In the genomic region with DNA sequence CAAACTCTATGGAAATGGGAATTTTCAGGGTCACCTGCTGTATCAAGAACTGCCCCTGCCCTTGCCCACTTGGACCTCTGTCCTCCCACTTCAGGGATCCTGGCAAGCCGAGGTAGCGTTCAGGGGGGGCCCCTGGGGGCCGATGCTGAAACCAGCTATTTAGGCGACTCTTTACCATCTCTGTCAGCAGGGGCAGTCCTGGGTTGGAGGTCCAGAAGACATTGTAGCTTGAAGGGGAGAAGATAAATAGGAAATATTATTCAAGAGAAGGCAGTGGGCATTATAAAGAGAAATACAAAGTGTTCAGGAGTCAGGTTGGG, we compare ENCODE assay signal across 18 cellular contexts. TPM values are rescaled to one million over a fixed set of nuclear protein-coding genes. Genes with fewer than 3 reads are reported as not detected.
DNase-seq lines count a peak whose midpoint lies in the region; ATAC-seq, FAIRE-seq and TF ChIP-seq lines count a peak whose summit lies in the region.
"Had no signal": no experiment of that assay in that cellular context is flagged by ENCODE, and none has a peak within 500 bp of the region (broad histone marks: within the 10 kb centered on the region; RNA-seq: fewer than 3 reads in every experiment).

No MANE protein-coding gene starts in this region.

- peaks cover 36% of the 10 kb centered on the region for H3K79me2 ChIP-seq in HepG2 (ENCODE audit: insufficient read depth, low read length)

- TF ChIP-seq CTCF in HepG2 (CRISPR knock-in tag; IDR thresholded peaks at IDR 0.05) (no peak), right lobe of liver (IDR thresholded peaks at IDR 0.05) (no peak)

- H3K27me3 Mint-ChIP-seq in activated T-helper 17 cell treated with anti-CD3 and anti-CD28 coated beads, Interleukin-2, amount 50 U/mL, for 72 hours, result no peaks in the 10 kb centered on the region
- H3K27me3 Mint-ChIP-seq in naive thymus-derived CD4-positive, alpha-beta T cell, result peaks cover 0 to 2% (median 0%) of the 10 kb centered on the region in 5 donors

- H3K4me1 Mint-ChIP-seq in activated T-helper 17 cell treated with anti-CD3 and anti-CD28 coated beads, Interleukin-2, amount 50 U/mL, for 72 hours, result peaks cover 14% of the 10 kb centered on the region
- H3K4me1 Mint-ChIP-seq in naive thymus-derived CD4-positive, alpha-beta T cell, result peaks cover 6 to 51% (median 42%) of the 10 kb centered on the region in 7 donors

- DNase-seq in HepG2 (ENCODE audit: low spot score), result no peak
- DNase-seq in right lobe of liver, result no peak
- DNase-seq in naive thymus-derived CD4-positive, alpha-beta T cell, result no peak
- DNase-seq in AML-193 (lab: John Stamatoyannopoulos, UW), result no peak
- DNase-seq in mesenteric fat pad (ENCODE audit: low spot score), result no peak
- DNase-seq: GDM1, glutamatergic neuron, mucosa of descending colon, NCI-H1092, NCI-H524 treated with DMSO at 0.1 percent for 48 hours, pancreas had no signal

- H3K4me2 ChIP-seq in HepG2 (ENCODE audit: low read depth, low read length), result no peak overlapping the region

- peak overlapping the region; percentile 99 for H3K4me3 Mint-ChIP-seq in activated T-helper 17 cell treated with anti-CD3 and anti-CD28 coated beads, Interleukin-2, amount 50 U/mL, for 72 hours
- peak overlapping the region; percentile 10 to 95 (median 67) for H3K4me3 Mint-ChIP-seq in naive thymus-derived CD4-positive, alpha-beta T cell

- H3K27ac Mint-ChIP-seq in activated T-helper 17 cell treated with anti-CD3 and anti-CD28 coated beads, Interleukin-2, amount 50 U/mL, for 72 hours, result peak overlapping the region; percentile 62
- H3K27ac Mint-ChIP-seq in naive thymus-derived CD4-positive, alpha-beta T cell, result peak overlapping the region in 5 of 9 donors; percentile 18 to 78 (median 59)

- H3K27me3 ChIP-seq in HepG2 (ENCODE audit: control insufficient read depth in 1 of 2, insufficient read depth in 2 of 2, low read length in 2 of 2), result no peaks in the 10 kb centered on the region; a peak in 1 of 5 replicates
- no peaks in the 10 kb centered on the region for H3K27me3 ChIP-seq in right lobe of liver
- H3K27me3 ChIP-seq in naive thymus-derived CD4-positive, alpha-beta T cell (ENCODE audit: control insufficient read depth in 2 of 2, insufficient read depth in 2 of 2, low read length in 2 of 2), result no peaks in the 10 kb centered on the region
- H3K27me3 ChIP-seq: cardiac muscle cell, pancreas, vagina had no signal

- intact Hi-C loops in HepG2 (cut with micrococcal nuclease; ENCODE audit: unreplicated experiment) (no loop called here), right lobe of liver (cut with DNase I) (no loop called here)
- intact Hi-C loops in naive thymus-derived CD4-positive, alpha-beta T cell (cut with micrococcal nuclease), result no loop called here

- FAIRE-seq in HepG2 (lab: Jason Lieb, UNC), result no peak
- FAIRE-seq: GM12878, pancreas had no signal

- TF ChIP-seq POLR2A in HepG2 (IDR thresholded peaks at IDR 0.05; ENCODE audit: insufficient read depth in 1 of 2, low read depth in 2 of 2, low read length in 2 of 2) (no peak), right lobe of liver (IDR thresholded peaks at IDR 0.05) (no peak)

- POLR2A ChIA-PET in HepG2 (lab: Yijun Ruan, JAX), result no interaction called here
- POLR2A ChIA-PET in naive thymus-derived CD4-positive, alpha-beta T cell (lab: Charles Lee), result interaction anchor here (0.6 to 10.8 kb wide), 3 partner anchors 11 to 82 kb away, joined by 3 to 197 read pairs (median 177); a partner anchor contains a TSS

- BruUV-seq in HepG2 (replicated peaks; lab: Mats Ljungman, UMichigan), result no TSS peak

- TF ChIP-seq RAD21 in HepG2 (CRISPR knock-in tag; IDR thresholded peaks at IDR 0.05), result no peak

- H2AFZ ChIP-seq in HepG2 (ENCODE audit: low read length), result no peak overlapping the region

- H4K20me1 ChIP-seq in HepG2 (ENCODE audit: insufficient read depth, low read length), result peaks cover 4% of the 10 kb centered on the region; the same call in 1 of the 2 replicates

- H3K4me1 ChIP-seq in HepG2 (ENCODE audit: insufficient read depth, low read length) (peaks cover 39% of the 10 kb centered on the region), right lobe of liver (peaks cover 0 to 19% (median 0%) of the 10 kb centered on the region in 4 donors)
- H3K4me1 ChIP-seq in naive thymus-derived CD4-positive, alpha-beta T cell (ENCODE audit: control insufficient read depth in 2 of 2, insufficient read depth in 2 of 2, low read length in 2 of 2), result peaks cover 15% of the 10 kb centered on the region in 2 donors

- TF ChIP-seq EP300 in HepG2 (IDR thresholded peaks at IDR 0.05; ENCODE audit: low read depth in 2 of 2, low read length in 2 of 2), result no peak
- no peak for TF ChIP-seq EP300 in HepG2 (CRISPR knock-in tag; IDR thresholded peaks at IDR 0.05; ENCODE audit: borderline replicate concordance)

- H3K9ac ChIP-seq in HepG2 (ENCODE audit: insufficient read depth, low read depth, low read length), result no peak overlapping the region

- H3K4me3 ChIP-seq in HepG2 (replicated peaks in 1 of 3; ENCODE audit: insufficient read depth in 1 of 3, low read depth in 2 of 3, low read length in 3 of 3) (no peak overlapping the region), right lobe of liver (no peak overlapping the region)
- H3K4me3 ChIP-seq in naive thymus-derived CD4-positive, alpha-beta T cell (ENCODE audit: low read length), result no peak overlapping the region
- H3K4me3 ChIP-seq: cardiac muscle cell, GM12878, mucosa of descending colon, pancreas, vagina had no signal

- H3K27ac ChIP-seq in HepG2 (ENCODE audit: extremely low read length, insufficient read depth, low read length) (peak overlapping the region; percentile 1), right lobe of liver (no peak overlapping the region)
- H3K27ac ChIP-seq in naive thymus-derived CD4-positive, alpha-beta T cell (ENCODE audit: low read depth, low read length), result no peak overlapping the region
- H3K27ac ChIP-seq: cardiac muscle cell, pancreas, vagina had no signal

- no peaks in the 10 kb centered on the region for H3K9me3 ChIP-seq in HepG2 (ENCODE audit: low read length)
- H3K9me3 ChIP-seq in right lobe of liver, result no peaks in the 10 kb centered on the region
- no peaks in the 10 kb centered on the region for H3K9me3 ChIP-seq in naive thymus-derived CD4-positive, alpha-beta T cell (ENCODE audit: control insufficient read depth in 2 of 3, low read length in 3 of 3)
- H3K9me3 ChIP-seq: mucosa of descending colon, pancreas, vagina had no signal

- no peak for ATAC-seq in HepG2
- no peak for ATAC-seq in right lobe of liver
- ATAC-seq in activated T-helper 17 cell treated with anti-CD3 and anti-CD28 coated beads, Interleukin-2, amount 50 U/mL, for 72 hours (replicated peaks), result no peak
- ATAC-seq in naive thymus-derived CD4-positive, alpha-beta T cell, result no peak
- ATAC-seq in HG03108 (IDR thresholded peaks at IDR 0.05; ENCODE audit: unreplicated experiment), result no peak
- ATAC-seq: GM12878, left lobe of liver, mucosa of descending colon, pancreas, Right ventricle myocardium inferior had no signal

- in situ Hi-C loops in HepG2 (cut with HindIII; ENCODE audit: extremely low pct_ligation_motif_present, low pct_unique_long_range_greater_than_20kb), result no loop called here

- H3K36me3 ChIP-seq in HepG2 (replicated peaks in 1 of 2; ENCODE audit: control insufficient read depth in 1 of 2, insufficient read depth in 2 of 2, low read length in 2 of 2) (peaks cover 1 to 24% of the 10 kb centered on the region in 2 experiments), right lobe of liver (peaks cover 0 to 11% (median 0%) of the 10 kb centered on the region in 4 donors)
- peaks cover 0 to 29% (median 0%) of the 10 kb centered on the region in 3 experiments for H3K36me3 ChIP-seq in naive thymus-derived CD4-positive, alpha-beta T cell (ENCODE audit: control insufficient read depth in 2 of 3, insufficient read depth in 3 of 3, low read length in 3 of 3)

- WGBS in HepG2 (ENCODE audit: low lambda C conversion rate), result 97% methylated on average over 4 of the region's 4 CpGs
- 93% methylated on average over 4 of the region's 4 CpGs for WGBS in right lobe of liver (ENCODE audit: insufficient coverage, low coverage, low lambda C conversion rate, missing lambda C conversion rate)

- CTCF ChIA-PET in HepG2 (lab: Yijun Ruan, JAX; ENCODE audit: low intra/inter-chr PET ratio, low total read pairs), result no interaction called here
- CTCF ChIA-PET in naive thymus-derived CD4-positive, alpha-beta T cell (lab: Charles Lee), result no interaction called here

- H3K9me3 Mint-ChIP-seq in activated T-helper 17 cell treated with anti-CD3 and anti-CD28 coated beads, Interleukin-2, amount 50 U/mL, for 72 hours, result no peaks in the 10 kb centered on the region
- H3K9me3 Mint-ChIP-seq in naive thymus-derived CD4-positive, alpha-beta T cell, result peaks cover 0 to 4% (median 0%) of the 10 kb centered on the region in 11 donors

- peaks cover 36% of the 10 kb centered on the region for H3K36me3 Mint-ChIP-seq in activated T-helper 17 cell treated with anti-CD3 and anti-CD28 coated beads, Interleukin-2, amount 50 U/mL, for 72 hours (ENCODE audit: low read depth)
- peaks cover 0 to 9% (median 0%) of the 10 kb centered on the region in 5 donors for H3K36me3 Mint-ChIP-seq in naive thymus-derived CD4-positive, alpha-beta T cell

RNA-seq across cellular contexts. Expression of a gene that starts 2.4 kb away (rescaled TPM):
- total RNA-seq in HepG2 (2016; rRNA removed; fragmentation: Illumina TruSeq; extraction: Trizol) (30.1 and 95.2 TPM in 2 replicates), right lobe of liver (10 to 100 TPM; 41.0 to 45.2 (median 43.6) TPM), mesenteric fat pad (45.6 TPM)
- total RNA-seq in HepG2 (2016; cell fraction: cytosol; rRNA removed; fragmentation: Illumina TruSeq; extraction: Trizol; ENCODE audit: low read depth), result 8.8 and 11.5 TPM in 2 replicates
- 26.3 and 96.7 TPM in 2 replicates for total RNA-seq in HepG2 (2016; cell fraction: insoluble cytoplasmic fraction; rRNA removed; fragmentation: Illumina TruSeq; extraction: Trizol)
- 21.6 and 24.7 TPM in 2 replicates for total RNA-seq in HepG2 (2016; cell fraction: membrane; rRNA removed; fragmentation: Illumina TruSeq; extraction: Trizol)
- total RNA-seq in HepG2 (2016; cell fraction: nucleus; rRNA removed; fragmentation: Illumina TruSeq; extraction: Trizol), result 74.9 and 89.3 TPM in 2 replicates
- 117 and 124 TPM in 2 replicates for polyA plus RNA-seq in HepG2 (2011; rRNA removed)
- polyA plus RNA-seq in HepG2 (2011; cell fraction: cytosol; rRNA removed), result 82.7 and 107 TPM in 2 replicates
- polyA plus RNA-seq in HepG2 (2011; cell fraction: nucleus; rRNA removed), result 164 and 187 TPM in 2 replicates
- 66.6 and 78.0 TPM in 2 replicates for polyA plus RNA-seq in HepG2 (2012)
- polyA plus RNA-seq in HepG2 (2016; cell fraction: cytosol; fragmentation: Illumina TruSeq; extraction: Trizol; ENCODE audit: low read depth), result 7.9 TPM in 2 replicates
- polyA plus RNA-seq in HepG2 (2016; cell fraction: insoluble cytoplasmic fraction; fragmentation: Illumina TruSeq; extraction: Trizol; ENCODE audit: low read depth), result 21.4 and 26.1 TPM in 2 replicates
- polyA plus RNA-seq in HepG2 (2016; cell fraction: membrane; fragmentation: Illumina TruSeq; extraction: Trizol; ENCODE audit: low read depth), result 12.9 and 13.0 TPM in 2 replicates
- 132 and 137 TPM in 2 replicates for polyA plus RNA-seq in HepG2 (2016; cell fraction: nucleus; fragmentation: Illumina TruSeq; extraction: Trizol; ENCODE audit: insufficient read depth, low read depth)
- polyA minus RNA-seq in HepG2 (2011; rRNA and poly(A)+ RNA removed; ENCODE audit: low replicate concordance), result 89.6 and 182 TPM in 2 replicates
- polyA minus RNA-seq in HepG2 (2011; cell fraction: cytosol; rRNA and poly(A)+ RNA removed), result 63.1 and 75.1 TPM in 2 replicates
- 28.6 and 30.3 TPM in 2 replicates for polyA minus RNA-seq in HepG2 (2011; cell fraction: nucleus; rRNA and poly(A)+ RNA removed)
- total RNA-seq in activated T-helper 17 cell treated with anti-CD3 and anti-CD28 coated beads, Interleukin-2, amount 50 U/mL, for 72 hours, result 10 to 100 TPM; 68.3 to 70.9 TPM
- total RNA-seq in naive thymus-derived CD4-positive, alpha-beta T cell, result 10 to 100 TPM; 61.0 to 88.5 (median 74.3) TPM
- polyA plus RNA-seq in naive thymus-derived CD4-positive, alpha-beta T cell, result 10 to 100 TPM; 31.2 to 40.7 TPM

RNA-seq across cellular contexts. Expression of a gene that starts 4.5 kb away (rescaled TPM):
- total RNA-seq in HepG2 (2016; rRNA removed; fragmentation: Illumina TruSeq; extraction: Trizol), result 26.5 and 38.8 TPM in 2 replicates
- 50.0 and 58.3 TPM in 2 replicates for total RNA-seq in HepG2 (2016; cell fraction: cytosol; rRNA removed; fragmentation: Illumina TruSeq; extraction: Trizol; ENCODE audit: low read depth)
- 27.8 and 36.5 TPM in 2 replicates for total RNA-seq in HepG2 (2016; cell fraction: insoluble cytoplasmic fraction; rRNA removed; fragmentation: Illumina TruSeq; extraction: Trizol)
- total RNA-seq in HepG2 (2016; cell fraction: membrane; rRNA removed; fragmentation: Illumina TruSeq; extraction: Trizol), result 61.3 and 76.9 TPM in 2 replicates
- 25.9 and 29.1 TPM in 2 replicates for total RNA-seq in HepG2 (2016; cell fraction: nucleus; rRNA removed; fragmentation: Illumina TruSeq; extraction: Trizol)
- polyA plus RNA-seq in HepG2 (2011; rRNA removed), result 85.7 and 107 TPM in 2 replicates
- 77.8 and 109 TPM in 2 replicates for polyA plus RNA-seq in HepG2 (2011; cell fraction: cytosol; rRNA removed)
- polyA plus RNA-seq in HepG2 (2011; cell fraction: nucleus; rRNA removed), result 406 and 434 TPM in 2 replicates
- polyA plus RNA-seq in HepG2 (2012), result 45.0 and 50.3 TPM in 2 replicates
- polyA plus RNA-seq in HepG2 (2016; cell fraction: cytosol; fragmentation: Illumina TruSeq; extraction: Trizol; ENCODE audit: low read depth), result 82.9 and 90.6 TPM in 2 replicates
- 41.4 and 46.0 TPM in 2 replicates for polyA plus RNA-seq in HepG2 (2016; cell fraction: insoluble cytoplasmic fraction; fragmentation: Illumina TruSeq; extraction: Trizol; ENCODE audit: low read depth)
- 87.2 and 99.7 TPM in 2 replicates for polyA plus RNA-seq in HepG2 (2016; cell fraction: membrane; fragmentation: Illumina TruSeq; extraction: Trizol; ENCODE audit: low read depth)
- 71.0 and 71.7 TPM in 2 replicates for polyA plus RNA-seq in HepG2 (2016; cell fraction: nucleus; fragmentation: Illumina TruSeq; extraction: Trizol; ENCODE audit: insufficient read depth, low read depth)
- 54.1 and 96.5 TPM in 2 replicates for polyA minus RNA-seq in HepG2 (2011; rRNA and poly(A)+ RNA removed; ENCODE audit: low replicate concordance)
- polyA minus RNA-seq in HepG2 (2011; cell fraction: cytosol; rRNA and poly(A)+ RNA removed), result 9.6 and 9.8 TPM in 2 replicates
- polyA minus RNA-seq in HepG2 (2011; cell fraction: nucleus; rRNA and poly(A)+ RNA removed), result 29.4 and 41.2 TPM in 2 replicates
- total RNA-seq in right lobe of liver, result 10 to 100 TPM; 29.6 to 37.6 (median 32.2) TPM
- total RNA-seq in activated T-helper 17 cell treated with anti-CD3 and anti-CD28 coated beads, Interleukin-2, amount 50 U/mL, for 72 hours, result 10 to 100 TPM; 34.1 to 48.5 TPM
- total RNA-seq in naive thymus-derived CD4-positive, alpha-beta T cell, result 100 to 1,000 TPM in 2 of 5 experiments, 10 to 100 TPM in 3; 53.6 to 127 (median 85.4) TPM
- polyA plus RNA-seq in naive thymus-derived CD4-positive, alpha-beta T cell, result 10 to 100 TPM; 33.3 to 45.4 TPM
- 45.5 TPM for total RNA-seq in mesenteric fat pad

RNA-seq across cellular contexts. Expression of a gene that starts 7.9 kb away (rescaled TPM):
- total RNA-seq in HepG2 (2016; rRNA removed; fragmentation: Illumina TruSeq; extraction: Trizol), result 10.0 and 14.5 TPM in 2 replicates
- total RNA-seq in HepG2 (2016; cell fraction: cytosol; rRNA removed; fragmentation: Illumina TruSeq; extraction: Trizol; ENCODE audit: low read depth), result 5.0 and 7.0 TPM in 2 replicates
- 8.7 and 16.5 TPM in 2 replicates for total RNA-seq in HepG2 (2016; cell fraction: insoluble cytoplasmic fraction; rRNA removed; fragmentation: Illumina TruSeq; extraction: Trizol)
- 9.3 and 10.1 TPM in 2 replicates for total RNA-seq in HepG2 (2016; cell fraction: membrane; rRNA removed; fragmentation: Illumina TruSeq; extraction: Trizol)
- 12.6 and 17.1 TPM in 2 replicates for total RNA-seq in HepG2 (2016; cell fraction: nucleus; rRNA removed; fragmentation: Illumina TruSeq; extraction: Trizol)
- polyA plus RNA-seq in HepG2 (2011; rRNA removed), result 6.2 and 7.9 TPM in 2 replicates
- polyA plus RNA-seq in HepG2 (2011; cell fraction: cytosol; rRNA removed), result 4.5 and 4.9 TPM in 2 replicates
- polyA plus RNA-seq in HepG2 (2011; cell fraction: nucleus; rRNA removed), result 63.6 and 70.4 TPM in 2 replicates
- polyA plus RNA-seq in HepG2 (2012), result 13.1 and 14.4 TPM in 2 replicates
- 4.5 and 5.4 TPM in 2 replicates for polyA plus RNA-seq in HepG2 (2016; cell fraction: cytosol; fragmentation: Illumina TruSeq; extraction: Trizol; ENCODE audit: low read depth)
- polyA plus RNA-seq in HepG2 (2016; cell fraction: insoluble cytoplasmic fraction; fragmentation: Illumina TruSeq; extraction: Trizol; ENCODE audit: low read depth), result 15.4 and 15.7 TPM in 2 replicates
- 10.1 and 13.1 TPM in 2 replicates for polyA plus RNA-seq in HepG2 (2016; cell fraction: membrane; fragmentation: Illumina TruSeq; extraction: Trizol; ENCODE audit: low read depth)
- polyA plus RNA-seq in HepG2 (2016; cell fraction: nucleus; fragmentation: Illumina TruSeq; extraction: Trizol; ENCODE audit: insufficient read depth, low read depth), result 30.3 and 40.1 TPM in 2 replicates
- 2.5 and 7.3 TPM in 2 replicates for polyA minus RNA-seq in HepG2 (2011; rRNA and poly(A)+ RNA removed; ENCODE audit: low replicate concordance)
- 1.3 TPM in 1 of 2 replicates, not detected in the other for polyA minus RNA-seq in HepG2 (2011; cell fraction: cytosol; rRNA and poly(A)+ RNA removed)
- 14.5 and 22.5 TPM in 2 replicates for polyA minus RNA-seq in HepG2 (2011; cell fraction: nucleus; rRNA and poly(A)+ RNA removed)
- 10 to 100 TPM in 5 of 6 experiments, 1 to 10 TPM in 1; 3.4 to 20.3 (median 18.8) TPM for total RNA-seq in right lobe of liver
- total RNA-seq in activated T-helper 17 cell treated with anti-CD3 and anti-CD28 coated beads, Interleukin-2, amount 50 U/mL, for 72 hours, result 10 to 100 TPM; 27.8 to 37.9 TPM
- 10 to 100 TPM; 42.1 to 96.5 (median 46.8) TPM for total RNA-seq in naive thymus-derived CD4-positive, alpha-beta T cell
- 10 to 100 TPM; 11.6 TPM for polyA plus RNA-seq in naive thymus-derived CD4-positive, alpha-beta T cell
- 30.6 TPM for total RNA-seq in mesenteric fat pad

RNA-seq across cellular contexts. Expression of a gene that starts 9.7 kb away (rescaled TPM):
- total RNA-seq in HepG2 (2016; rRNA removed; fragmentation: Illumina TruSeq; extraction: Trizol), result 51.9 and 53.8 TPM in 2 replicates
- 42.4 and 54.6 TPM in 2 replicates for total RNA-seq in HepG2 (2016; cell fraction: cytosol; rRNA removed; fragmentation: Illumina TruSeq; extraction: Trizol; ENCODE audit: low read depth)
- 58.8 and 59.3 TPM in 2 replicates for total RNA-seq in HepG2 (2016; cell fraction: insoluble cytoplasmic fraction; rRNA removed; fragmentation: Illumina TruSeq; extraction: Trizol)
- 53.4 and 65.7 TPM in 2 replicates for total RNA-seq in HepG2 (2016; cell fraction: membrane; rRNA removed; fragmentation: Illumina TruSeq; extraction: Trizol)
- total RNA-seq in HepG2 (2016; cell fraction: nucleus; rRNA removed; fragmentation: Illumina TruSeq; extraction: Trizol), result 30.0 and 33.7 TPM in 2 replicates
- 28.8 and 34.3 TPM in 2 replicates for polyA plus RNA-seq in HepG2 (2011; rRNA removed)
- polyA plus RNA-seq in HepG2 (2011; cell fraction: cytosol; rRNA removed), result 30.0 and 63.3 TPM in 2 replicates
- polyA plus RNA-seq in HepG2 (2011; cell fraction: nucleus; rRNA removed), result 49.3 and 53.8 TPM in 2 replicates
- 32.0 and 44.9 TPM in 2 replicates for polyA plus RNA-seq in HepG2 (2012)
- 37.9 and 43.7 TPM in 2 replicates for polyA plus RNA-seq in HepG2 (2016; cell fraction: cytosol; fragmentation: Illumina TruSeq; extraction: Trizol; ENCODE audit: low read depth)
- polyA plus RNA-seq in HepG2 (2016; cell fraction: insoluble cytoplasmic fraction; fragmentation: Illumina TruSeq; extraction: Trizol; ENCODE audit: low read depth), result 43.6 and 45.0 TPM in 2 replicates
- 39.5 and 42.8 TPM in 2 replicates for polyA plus RNA-seq in HepG2 (2016; cell fraction: membrane; fragmentation: Illumina TruSeq; extraction: Trizol; ENCODE audit: low read depth)
- 61.4 and 66.8 TPM in 2 replicates for polyA plus RNA-seq in HepG2 (2016; cell fraction: nucleus; fragmentation: Illumina TruSeq; extraction: Trizol; ENCODE audit: insufficient read depth, low read depth)
- 38.1 and 38.8 TPM in 2 replicates for polyA minus RNA-seq in HepG2 (2011; rRNA and poly(A)+ RNA removed; ENCODE audit: low replicate concordance)
- 13.6 and 15.1 TPM in 2 replicates for polyA minus RNA-seq in HepG2 (2011; cell fraction: cytosol; rRNA and poly(A)+ RNA removed)
- polyA minus RNA-seq in HepG2 (2011; cell fraction: nucleus; rRNA and poly(A)+ RNA removed), result 18.9 and 23.0 TPM in 2 replicates
- total RNA-seq in right lobe of liver, result 10 to 100 TPM; 10.7 to 51.9 (median 42.6) TPM
- 10 to 100 TPM; 83.8 to 91.2 TPM for total RNA-seq in activated T-helper 17 cell treated with anti-CD3 and anti-CD28 coated beads, Interleukin-2, amount 50 U/mL, for 72 hours
- total RNA-seq in naive thymus-derived CD4-positive, alpha-beta T cell, result 100 to 1,000 TPM in 2 of 5 experiments, 10 to 100 TPM in 3; 45.7 to 108 (median 94.5) TPM
- polyA plus RNA-seq in naive thymus-derived CD4-positive, alpha-beta T cell, result 100 to 1,000 TPM; 138 to 175 TPM
- total RNA-seq in mesenteric fat pad, result 102 TPM

RNA-seq across cellular contexts. Expression of a gene that starts 20.1 kb away (rescaled TPM):
- 8.8 and 30.4 TPM in 2 replicates for total RNA-seq in HepG2 (2016; rRNA removed; fragmentation: Illumina TruSeq; extraction: Trizol)
- total RNA-seq in HepG2 (2016; cell fraction: cytosol; rRNA removed; fragmentation: Illumina TruSeq; extraction: Trizol; ENCODE audit: low read depth), result 4.8 and 4.9 TPM in 2 replicates
- total RNA-seq in HepG2 (2016; cell fraction: insoluble cytoplasmic fraction; rRNA removed; fragmentation: Illumina TruSeq; extraction: Trizol), result 8.0 and 25.5 TPM in 2 replicates
- total RNA-seq in HepG2 (2016; cell fraction: membrane; rRNA removed; fragmentation: Illumina TruSeq; extraction: Trizol), result 6.2 and 6.3 TPM in 2 replicates
- total RNA-seq in HepG2 (2016; cell fraction: nucleus; rRNA removed; fragmentation: Illumina TruSeq; extraction: Trizol), result 51.7 and 65.9 TPM in 2 replicates
- 14.7 and 17.7 TPM in 2 replicates for polyA plus RNA-seq in HepG2 (2011; rRNA removed)
- polyA plus RNA-seq in HepG2 (2011; cell fraction: cytosol; rRNA removed), result 5.1 and 6.3 TPM in 2 replicates
- 51.7 and 56.4 TPM in 2 replicates for polyA plus RNA-seq in HepG2 (2011; cell fraction: nucleus; rRNA removed)
- 5.2 and 6.8 TPM in 2 replicates for polyA plus RNA-seq in HepG2 (2012)
- 0.66 and 0.67 TPM in 2 replicates for polyA plus RNA-seq in HepG2 (2016; cell fraction: cytosol; fragmentation: Illumina TruSeq; extraction: Trizol; ENCODE audit: low read depth)
- polyA plus RNA-seq in HepG2 (2016; cell fraction: insoluble cytoplasmic fraction; fragmentation: Illumina TruSeq; extraction: Trizol; ENCODE audit: low read depth), result 4.3 and 5.0 TPM in 2 replicates
- 1.4 and 2.5 TPM in 2 replicates for polyA plus RNA-seq in HepG2 (2016; cell fraction: membrane; fragmentation: Illumina TruSeq; extraction: Trizol; ENCODE audit: low read depth)
- polyA plus RNA-seq in HepG2 (2016; cell fraction: nucleus; fragmentation: Illumina TruSeq; extraction: Trizol; ENCODE audit: insufficient read depth, low read depth), result 76.5 and 76.7 TPM in 2 replicates
- 64.4 and 82.1 TPM in 2 replicates for polyA minus RNA-seq in HepG2 (2011; rRNA and poly(A)+ RNA removed; ENCODE audit: low replicate concordance)
- polyA minus RNA-seq in HepG2 (2011; cell fraction: cytosol; rRNA and poly(A)+ RNA removed), result 5.7 and 6.4 TPM in 2 replicates
- polyA minus RNA-seq in HepG2 (2011; cell fraction: nucleus; rRNA and poly(A)+ RNA removed), result 87.2 and 94.1 TPM in 2 replicates
- 10 to 100 TPM in 3 of 6 experiments, 1 to 10 TPM in 3; 5.9 to 15.4 (median 11.2) TPM for total RNA-seq in right lobe of liver
- 10 to 100 TPM; 25.4 to 26.3 TPM for total RNA-seq in activated T-helper 17 cell treated with anti-CD3 and anti-CD28 coated beads, Interleukin-2, amount 50 U/mL, for 72 hours
- total RNA-seq in naive thymus-derived CD4-positive, alpha-beta T cell, result 10 to 100 TPM; 21.4 to 75.2 (median 33.8) TPM
- 10 to 100 TPM; 13.1 to 23.9 TPM for polyA plus RNA-seq in naive thymus-derived CD4-positive, alpha-beta T cell
- 9.1 TPM for total RNA-seq in mesenteric fat pad
